Comparison of ENCODE assay signal across 16 cellular contexts in the genomic region with DNA sequence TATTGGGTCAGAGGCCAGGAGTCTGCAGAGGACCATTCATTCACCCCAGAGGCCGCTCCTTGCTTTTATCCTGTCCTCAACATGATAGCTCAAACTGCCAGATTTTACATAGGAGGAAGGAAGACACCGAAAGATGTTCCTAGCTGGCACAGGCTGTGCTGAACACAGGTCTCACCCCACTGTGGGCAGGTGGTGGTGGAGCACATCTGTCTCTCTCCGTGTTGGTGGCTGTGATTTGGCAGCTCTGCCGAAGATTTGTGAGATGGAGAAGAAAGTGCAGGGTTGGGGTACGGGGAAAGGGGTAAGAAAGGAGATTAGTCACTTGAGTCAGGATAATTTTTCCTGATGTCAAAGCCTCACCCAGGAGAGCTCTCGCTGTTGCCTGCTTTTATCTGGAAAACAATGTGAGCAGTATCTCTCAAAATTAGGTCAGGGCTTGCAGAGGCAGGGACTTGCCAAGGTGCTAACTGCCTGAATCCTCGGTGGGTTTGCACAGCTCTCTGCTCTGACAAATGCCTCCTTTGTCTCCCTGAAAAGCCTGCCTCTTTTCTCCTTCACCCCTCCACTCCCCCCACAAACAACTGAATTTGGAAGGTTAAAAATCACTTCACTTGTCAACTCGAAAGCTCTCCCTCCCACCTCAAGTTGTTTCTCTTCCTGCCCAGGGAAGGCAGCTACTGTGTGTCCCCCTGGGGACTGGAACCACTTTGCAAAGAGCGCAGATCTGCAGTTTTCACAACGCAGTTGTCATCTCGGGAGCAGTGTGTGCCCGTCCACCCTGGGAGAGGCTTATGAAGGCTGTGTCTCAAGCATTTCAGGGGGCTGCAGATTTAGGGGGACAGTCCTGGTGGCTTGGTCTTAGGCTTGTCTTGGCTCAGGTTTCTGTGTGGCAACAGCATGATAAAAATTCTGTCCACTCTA.
DNase-seq lines count a peak whose midpoint lies in the region; ATAC-seq, FAIRE-seq and TF ChIP-seq lines count a peak whose summit lies in the region.
"Had no signal": no experiment of that assay in that cellular context is flagged by ENCODE, and none has a peak within 500 bp of the region (broad histone marks: within the 10 kb centered on the region; RNA-seq: fewer than 3 reads in every experiment).

No MANE protein-coding gene starts in this region.

- H3K27me3 Mint-ChIP-seq in HFFc6 (ENCODE audit: insufficient read depth) = no peaks in the 10 kb centered on the region; the same call in none of the 2 replicates

- H3K56ac ChIP-seq in H1 (replicated peaks; ENCODE audit: insufficient read length, low read depth, low read length) = no peak overlapping the region

- no peaks in the 10 kb centered on the region for H3K79me1 ChIP-seq in H1 (ENCODE audit: low read depth, low read length)

- H3K79me2 ChIP-seq in H1 (ENCODE audit: control insufficient read depth in 1 of 2, insufficient read depth in 2 of 2, low read length in 2 of 2) = no peaks in the 10 kb centered on the region
- no peaks in the 10 kb centered on the region for H3K79me2 ChIP-seq in osteoblast (ENCODE audit: insufficient read depth, low read length)

- no peak overlapping the region for H3K4ac ChIP-seq in H1 (replicated peaks; ENCODE audit: insufficient read length, low read depth, low read length)

- no peak overlapping the region for H3K18ac ChIP-seq in H1 (ENCODE audit: extremely low read depth, low read length)

- no peak overlapping the region for H2BK12ac ChIP-seq in H1 (ENCODE audit: low read depth, low read length)

- no peak for TF ChIP-seq EP300 in H1 (IDR thresholded peaks at IDR 0.05; ENCODE audit: borderline replicate concordance in 1 of 2, low read depth in 2 of 2, low read length in 2 of 2)

- H4K20me1 ChIP-seq in H1 (replicated peaks in 1 of 2; ENCODE audit: control insufficient read depth in 1 of 2, insufficient read depth in 2 of 2, low read length in 2 of 2) (no peaks in the 10 kb centered on the region), osteoblast (ENCODE audit: insufficient read depth, low read length) (peaks cover 2% of the 10 kb centered on the region)

- no peak for TF ChIP-seq RAD21 in H1 (IDR thresholded peaks at IDR 0.05 in 1 of 2, conservative IDR thresholded peaks at IDR 0.05 in 1 of 2; ENCODE audit: low read depth in 2 of 2, low read length in 2 of 2)

- H3K14ac ChIP-seq in H1 (ENCODE audit: insufficient read length) = no peak overlapping the region

- H3K36me3 Mint-ChIP-seq in HFFc6 (ENCODE audit: low read depth) = peaks cover 19% of the 10 kb centered on the region; the same call in 1 of the 2 replicates
- H3K36me3 Mint-ChIP-seq: immature natural killer cell had no signal

- H3K4me3 Mint-ChIP-seq in HFFc6 = no peak overlapping the region
- H3K4me3 Mint-ChIP-seq: CD4-positive, alpha-beta T cell; immature natural killer cell had no signal

- TF ChIP-seq CTCF in HFFc6 (IDR thresholded peaks at IDR 0.05) (no peak), H1 (IDR thresholded peaks at IDR 0.05; ENCODE audit: control extremely low read depth in 1 of 3, insufficient read depth in 1 of 3, low read depth in 1 of 3, low read length in 3 of 3) (no peak), osteoblast (IDR thresholded peaks at IDR 0.05; ENCODE audit: extremely low read depth, low read depth, low read length) (no peak)

- no peak overlapping the region for H2AK5ac ChIP-seq in H1 (ENCODE audit: low read depth, low read length)

- 91% methylated on average over 12 of the region's 12 CpGs; no CpG with 5 or more reads in 1 of the 2 experiments for WGBS in H1 (ENCODE audit: extremely low coverage in 1 of 2, insufficient coverage in 1 of 2, insufficient read length in 1 of 2, insufficient replicate concordance in 2 of 2, low coverage in 1 of 2, low lambda C conversion rate in 2 of 2, missing lambda C conversion rate in 1 of 2), 2 experiments

- no peak for DNase-seq in HFFc6
- peak; percentile 19 for DNase-seq in NCI-H345 treated with DMSO at 0.1 percent for 48 hours (lab: John Stamatoyannopoulos, UW; ENCODE audit: unreplicated experiment)
- no peak for DNase-seq in H1 (ENCODE audit: low read depth in 1 of 2, low spot score in 2 of 2)
- DNase-seq in osteoblast (ENCODE audit: insufficient read length, low spot score, missing footprints) = peak; percentile 65
- no peak for DNase-seq in NCI-H446 (lab: John Stamatoyannopoulos, UW)
- DNase-seq in ureter (ENCODE audit: low spot score) = no peak
- DNase-seq: activated CD4-positive, CD25-positive, alpha-beta regulatory T cell; activated naive CD4-positive, alpha-beta T cell treated with Interleukin-2 at 50 U/mL for 16 hours; brain microvascular endothelial cell; CD4-positive, alpha-beta T cell; immature natural killer cell; NCI-H2029; psoas muscle had no signal

- H2BK20ac ChIP-seq in H1 (ENCODE audit: low read length) = no peak overlapping the region

- H2BK5ac ChIP-seq in H1 (ENCODE audit: low read depth, low read length) = no peak overlapping the region

- FAIRE-seq in H1 (lab: Jason Lieb, UNC) = no peak

- H3K9ac ChIP-seq in H1 (replicated peaks in 1 of 4; ENCODE audit: extremely low read depth in 1 of 4, low read depth in 3 of 4, low read length in 3 of 4) = no peak overlapping the region

- TF ChIP-seq POLR2A in H1 (IDR thresholded peaks at IDR 0.05; ENCODE audit: control extremely low read depth in 1 of 2, low read depth in 2 of 2, low read length in 2 of 2) = no peak

- H2AFZ ChIP-seq in H1 (ENCODE audit: low read length) (peak overlapping the region; percentile 40; the same call in 1 of the 2 replicates), osteoblast (ENCODE audit: low read length) (peak overlapping the region; percentile 54)

- H3K9me3 Mint-ChIP-seq in HFFc6 = no peaks in the 10 kb centered on the region
- H3K9me3 Mint-ChIP-seq: CD4-positive, alpha-beta T cell; immature natural killer cell had no signal

- no peak overlapping the region for H4K91ac ChIP-seq in H1 (replicated peaks; ENCODE audit: insufficient read length, low read length)

- H2BK15ac ChIP-seq in H1 (ENCODE audit: low read length) = no peak overlapping the region

- CTCF ChIA-PET in H1 (lab: Charles Lee; ENCODE audit: partially characterized antibody) = interaction anchor here (0.8 to 1.2 kb wide), 3 partner anchors 9 to 175 kb away, joined by 3 to 4 read pairs (median 3); no protein-coding TSS in a partner anchor

- no peaks in the 10 kb centered on the region for H3K23me2 ChIP-seq in H1 (ENCODE audit: low read depth, low read length)

- H3K23ac ChIP-seq in H1 (ENCODE audit: insufficient read length) = no peak overlapping the region

- H3K9me3 ChIP-seq in H1 (ENCODE audit: insufficient read depth in 2 of 2, low read depth in 1 of 2, low read length in 1 of 2) (no peaks in the 10 kb centered on the region), osteoblast (ENCODE audit: low read depth, low read length) (no peaks in the 10 kb centered on the region)
- H3K9me3 ChIP-seq: psoas muscle, tibial nerve had no signal

- H4K5ac ChIP-seq in H1 (ENCODE audit: insufficient read length, low read depth, low read length) = no peak overlapping the region

- H3K36me3 ChIP-seq in H1 (ENCODE audit: control insufficient read depth in 2 of 4, insufficient read depth in 4 of 4, low read length in 3 of 4) = no peaks in the 10 kb centered on the region
- H3K36me3 ChIP-seq in osteoblast (ENCODE audit: insufficient read depth, low read length) = no peaks in the 10 kb centered on the region
- H3K36me3 ChIP-seq: brain microvascular endothelial cell, tibial nerve had no signal

- ATAC-seq in GM18909 (IDR thresholded peaks at IDR 0.05; ENCODE audit: poor library complexity, unreplicated experiment) = no peak
- no peak for ATAC-seq in GM19324 (IDR thresholded peaks at IDR 0.05; ENCODE audit: low FRiP score, unreplicated experiment)
- ATAC-seq: psoas muscle had no signal

- peaks cover 0 to 4% (median 1%) of the 10 kb centered on the region in 4 experiments; a peak in 3 of 7 replicates for H3K27me3 ChIP-seq in H1 (replicated peaks in 1 of 4; ENCODE audit: control insufficient read depth in 3 of 4, extremely low read depth in 1 of 4, insufficient read depth in 3 of 4, low read length in 3 of 4)
- H3K27me3 ChIP-seq in osteoblast (ENCODE audit: insufficient read depth, low read length) = no peaks in the 10 kb centered on the region
- H3K27me3 ChIP-seq: brain microvascular endothelial cell, tibial nerve had no signal

- H3K27ac Mint-ChIP-seq in HFFc6 = peak overlapping the region; percentile 22; the same call in 1 of the 2 replicates
- H3K27ac Mint-ChIP-seq: CD4-positive, alpha-beta T cell; immature natural killer cell had no signal

- H3K4me1 ChIP-seq in H1 (replicated peaks in 1 of 4; ENCODE audit: control insufficient read depth in 3 of 4, insufficient read depth in 4 of 4, low read length in 3 of 4) (peaks cover 2 to 5% (median 2%) of the 10 kb centered on the region in 4 experiments; a peak in 5 of 7 replicates), osteoblast (ENCODE audit: insufficient read depth, low read length) (peaks cover 14% of the 10 kb centered on the region)
- H3K4me1 ChIP-seq: psoas muscle had no signal

- H3K4me2 ChIP-seq in H1 (ENCODE audit: insufficient read depth in 1 of 2, low read depth in 2 of 2, low read length in 2 of 2) = no peak overlapping the region
- peak overlapping the region; percentile 70 for H3K4me2 ChIP-seq in osteoblast (ENCODE audit: insufficient read depth, low read length)

- H3K27ac ChIP-seq in H1 (ENCODE audit: low read depth, low read length) (no peak overlapping the region), osteoblast (ENCODE audit: low read depth, low read length) (no peak overlapping the region)
- H3K27ac ChIP-seq: brain microvascular endothelial cell, psoas muscle, tibial nerve had no signal

- H4K8ac ChIP-seq in H1 (ENCODE audit: extremely low read depth, insufficient read depth, low read length) = 0 out of 2 replicates have a peak overlapping the region, but pooled peaks have one; percentile 43

- POLR2A ChIA-PET in H1 (lab: Charles Lee; ENCODE audit: partially characterized antibody) = no interaction called here

- H3K4me3 ChIP-seq in H1 (ENCODE audit: extremely low read depth in 1 of 4, insufficient read depth in 2 of 4, low read depth in 3 of 4, low read length in 4 of 4) (no peak overlapping the region), osteoblast (ENCODE audit: insufficient read depth, low read length) (peak overlapping the region; percentile 29)
- H3K4me3 ChIP-seq: psoas muscle, tibial nerve had no signal

- no peak overlapping the region for H2BK120ac ChIP-seq in H1 (replicated peaks; ENCODE audit: low read depth, low read length)

- H3K4me1 Mint-ChIP-seq in HFFc6 (ENCODE audit: low read depth) = peaks cover 32% of the 10 kb centered on the region
- H3K4me1 Mint-ChIP-seq: immature natural killer cell had no signal

TF ChIP-seq in H1, 55 proteins besides CTCF, POLR2A, EP300 and RAD21:
- no peak for TF ChIP-seq RFX5 (IDR thresholded peaks at IDR 0.05; ENCODE audit: borderline replicate concordance, low read depth, low read length)

Comparison
In these comparisons a context has a peak if more than half of its experiments do, and no peak if none do; other contexts are left out.
1. DNase-seq: peak in NCI-H345 treated with DMSO at 0.1 percent for 48 hours (single experiment) and osteoblast (single experiment); none in HFFc6 (single experiment), H1 (0 of 2), NCI-H446 (0 of 2) and ureter (single experiment).